In genomic region chr1:224498574-224499170, GRCh38 we compare ENCODE assay signal across 8 cellular contexts.
DNase-seq lines count a peak whose midpoint lies in the region; ATAC-seq lines count a peak whose summit lies in the region.

No MANE protein-coding gene starts in this region.

- ATAC-seq in HG03103 (IDR thresholded peaks at IDR 0.05; ENCODE audit: low read depth, unreplicated experiment), result peak; percentile 1
- peak; percentile 57 for ATAC-seq in activated T-helper 17 cell treated with anti-CD3 and anti-CD28 coated beads, Interleukin-2, amount 50 U/mL, for 72 hours (replicated peaks)
- ATAC-seq in stimulated activated naive CD8-positive, alpha-beta T cell treated with anti-CD3 and anti-CD28 coated beads, Interleukin-15, Interleukin-2, amounts not matched to agents 100 U/mL and 50 U/mL, for 24 hours, result peak; percentile 29
- ATAC-seq in HG03469 (IDR thresholded peaks at IDR 0.05; ENCODE audit: unreplicated experiment), result no peak

- no peaks in the 10 kb centered on the region for H3K36me3 ChIP-seq in iPS-15b (ENCODE audit: control insufficient read depth, insufficient read depth, low read length)

- H3K27me3 ChIP-seq in iPS-15b (ENCODE audit: control insufficient read depth, insufficient read depth, low read length), result no peaks in the 10 kb centered on the region

- peaks cover 19% of the 10 kb centered on the region for H3K4me1 Mint-ChIP-seq in activated T-helper 17 cell treated with anti-CD3 and anti-CD28 coated beads, Interleukin-2, amount 50 U/mL, for 72 hours

- no peaks in the 10 kb centered on the region for H3K27me3 Mint-ChIP-seq in activated T-helper 17 cell treated with anti-CD3 and anti-CD28 coated beads, Interleukin-2, amount 50 U/mL, for 72 hours

- H3K9ac ChIP-seq in iPS-15b (ENCODE audit: low read depth, low read length), result peak overlapping the region; percentile 55

- no peaks in the 10 kb centered on the region for H3K9me3 Mint-ChIP-seq in activated T-helper 17 cell treated with anti-CD3 and anti-CD28 coated beads, Interleukin-2, amount 50 U/mL, for 72 hours

- peaks cover 36% of the 10 kb centered on the region for H3K4me1 ChIP-seq in iPS-15b (ENCODE audit: control insufficient read depth, insufficient read depth, low read length)

- H3K9me3 ChIP-seq in iPS-15b (ENCODE audit: control insufficient read depth, insufficient read depth, low read length), result peaks cover 6% of the 10 kb centered on the region

- peak overlapping the region; percentile 79 for H3K4me3 Mint-ChIP-seq in activated T-helper 17 cell treated with anti-CD3 and anti-CD28 coated beads, Interleukin-2, amount 50 U/mL, for 72 hours

- no peak overlapping the region for H3K4me3 ChIP-seq in iPS-15b (ENCODE audit: low read depth, low read length)

- DNase-seq in Caki2 (ENCODE audit: low read depth) (peak; percentile 45), NCI-H446 treated with DMSO at 0.1 percent for 48 hours (lab: John Stamatoyannopoulos, UW) (no peak), DMS153 (lab: John Stamatoyannopoulos, UW) (no peak)
- peak; percentile 19 for DNase-seq in stimulated activated naive CD8-positive, alpha-beta T cell treated with anti-CD3 and anti-CD28 coated beads, Interleukin-15, Interleukin-2, amounts not matched to agents 100 U/mL and 50 U/mL, for 24 hours

- in situ Hi-C loops in Caki2 (cut with HindIII; ENCODE audit: low pct_unique_long_range_greater_than_20kb, low sequenced_read_pairs), result no loop called here

- H3K27ac Mint-ChIP-seq in activated T-helper 17 cell treated with anti-CD3 and anti-CD28 coated beads, Interleukin-2, amount 50 U/mL, for 72 hours, result peak overlapping the region; percentile 94

- H3K36me3 Mint-ChIP-seq in activated T-helper 17 cell treated with anti-CD3 and anti-CD28 coated beads, Interleukin-2, amount 50 U/mL, for 72 hours (ENCODE audit: low read depth), result no peaks in the 10 kb centered on the region

Comparison
In these comparisons a context has a peak if more than half of its experiments do, and no peak if none do; other contexts are left out.
1. DNase-seq: peak in Caki2 (single experiment) and stimulated activated naive CD8-positive, alpha-beta T cell treated with anti-CD3 and anti-CD28 coated beads, Interleukin-15, Interleukin-2, amounts not matched to agents 100 U/mL and 50 U/mL, for 24 hours (single experiment); none in NCI-H446 treated with DMSO at 0.1 percent for 48 hours (single experiment) and DMS153 (single experiment).